Comparison of ENCODE assay signal across 20 cellular contexts in the genomic region with DNA sequence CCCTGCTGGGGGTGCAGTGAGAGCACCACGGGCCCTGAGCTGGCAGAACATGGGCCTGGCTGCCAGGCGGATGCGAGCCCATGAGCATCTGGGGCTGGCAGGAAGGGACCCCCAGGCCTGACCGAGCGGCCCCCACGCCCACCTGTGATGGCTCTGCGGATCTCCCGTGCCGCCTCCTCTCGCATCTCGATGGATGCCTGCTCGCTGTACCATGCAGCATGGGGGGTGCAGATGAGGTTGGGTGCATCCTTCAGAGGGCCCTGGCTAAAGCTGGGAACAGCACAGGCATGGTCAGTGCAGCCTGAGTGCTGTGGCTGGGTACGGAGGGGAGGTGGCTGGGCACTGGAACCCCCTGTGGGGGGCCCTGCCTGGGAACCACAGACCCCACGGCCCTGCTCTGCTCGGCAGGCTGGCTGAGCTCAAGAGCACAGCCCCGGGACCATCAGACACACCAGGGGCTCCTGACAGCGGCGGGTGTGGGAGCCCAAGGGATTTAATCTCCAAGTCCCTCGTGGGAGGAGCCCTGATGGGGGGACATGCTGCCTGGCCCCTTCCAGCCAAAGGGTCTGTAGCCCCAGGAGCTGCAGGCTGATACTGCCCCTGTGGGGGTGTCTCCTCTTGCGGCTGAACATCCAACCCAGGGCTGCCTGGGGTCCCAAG.
"Had no signal": no experiment of that assay in that cellular context is flagged by ENCODE, and none has a peak within 500 bp of the region (broad histone marks: within the 10 kb centered on the region; RNA-seq: fewer than 3 reads in every experiment).

No MANE protein-coding gene starts in this region.

- ATAC-seq: activated CD4-positive, CD25-positive, alpha-beta regulatory T cell treated with anti-CD3 and anti-CD28 coated beads, Interleukin-2, amount 50 U/mL, for 24 hours; activated CD8-positive, alpha-beta T cell treated with anti-CD3 and anti-CD28 coated beads, Interleukin-2, amount 10 ng/mL, durations not matched to agents 7 days and 5 days; activated naive CD8-positive, alpha-beta T cell treated with anti-CD3 and anti-CD28 coated beads, Interleukin-2, amount 50 U/mL, for 24 hours; left colon; stimulated activated naive CD8-positive, alpha-beta T cell treated with anti-CD3 and anti-CD28 coated beads, Interleukin-15, Interleukin-2, amounts not matched to agents 100 U/mL and 50 U/mL, for 24 hours had no signal

- H3K9me3 ChIP-seq: esophagus muscularis mucosa, tibial artery had no signal

- DNase-seq: activated CD4-positive, alpha-beta T cell treated with anti-CD3 and anti-CD28 coated beads, Interleukin-2, amount 10 ng/mL, durations not matched to agents 7 days and 5 days; activated CD8-positive, alpha-beta T cell treated with anti-CD3 and anti-CD28 coated beads, Interleukin-2, amount 10 ng/mL, durations not matched to agents 7 days and 5 days; activated naive CD4-positive, alpha-beta T cell treated with anti-CD3 and anti-CD28 coated beads, Interleukin-2, amount 10 ng/mL, durations not matched to agents 7 days and 5 days; activated naive CD8-positive, alpha-beta T cell treated with anti-CD3 and anti-CD28 coated beads, Interleukin-2, amount 50 U/mL, for 24 hours; activated T-cell treated with anti-CD3 and anti-CD28 coated beads, Interleukin-2, amount 50 U/mL, for 24 hours; anterior cingulate cortex; cortex of kidney; effector CD4-positive, alpha-beta T cell; left colon; midbrain; nephron progenitor cell; occipital lobe; retina; stimulated activated CD4-positive, alpha-beta T cell treated with anti-CD3 and anti-CD28 coated beads, Interleukin-2, amount 100 ng/mL, for 24 hours; stimulated activated naive CD8-positive, alpha-beta T cell treated with anti-CD3 and anti-CD28 coated beads, Interleukin-15, Interleukin-2, amounts not matched to agents 100 U/mL and 50 U/mL, for 24 hours; substantia nigra; T1000; tibial artery had no signal

- H3K27ac ChIP-seq: tibial artery had no signal

- H3K4me3 ChIP-seq: esophagus muscularis mucosa, tibial artery had no signal

- H3K27me3 ChIP-seq: esophagus muscularis mucosa, tibial artery had no signal
